Comparison of ENCODE assay signal across 31 cellular contexts in genomic region chr20:50251383-50251748, GRCh38.
"Had no signal": no experiment of that assay in that cellular context is flagged by ENCODE, and none has a peak within 500 bp of the region (broad histone marks: within the 10 kb centered on the region; RNA-seq: fewer than 3 reads in every experiment).

No MANE protein-coding gene starts in this region.

- H3K27ac ChIP-seq: esophagus squamous epithelium, gastrocnemius medialis, left ventricle myocardium inferior, parathyroid adenoma, tibial nerve, WERI-Rb-1 had no signal

- H3K27ac Mint-ChIP-seq: activated CD4-positive, alpha-beta memory T cell treated with anti-CD3 and anti-CD28 coated beads for 36 hours; activated naive CD4-positive, alpha-beta T cell treated with anti-CD3 and anti-CD28 coated beads, Interleukin-2, amount 50 U/mL, for 24 hours; activated naive CD8-positive, alpha-beta T cell treated with anti-CD3 and anti-CD28 coated beads, Interleukin-2, amount 50 U/mL, for 24 hours; activated T-helper 17 cell treated with anti-CD3 and anti-CD28 coated beads, Interleukin-2, amount 50 U/mL, for 72 hours; nephron; T-helper 1 cell treated with Interleukin-12 subunit alpha and Interleukin-12 subunit beta and Interleukin-4 antibody, amounts not matched to agents 30 μg/mL and 1 μg/mL, for 36 hours had no signal

- H3K4me3 ChIP-seq: esophagus squamous epithelium, gastrocnemius medialis, left ventricle myocardium inferior, lung, mucosa of descending colon, tibial nerve had no signal

- H3K36me3 Mint-ChIP-seq: activated CD4-positive, alpha-beta memory T cell treated with anti-CD3 and anti-CD28 coated beads for 36 hours; activated naive CD4-positive, alpha-beta T cell treated with anti-CD3 and anti-CD28 coated beads, Interleukin-2, amount 50 U/mL, for 24 hours had no signal

- H3K4me3 Mint-ChIP-seq: activated CD4-positive, alpha-beta memory T cell treated with anti-CD3 and anti-CD28 coated beads for 36 hours; activated naive CD4-positive, alpha-beta T cell treated with anti-CD3 and anti-CD28 coated beads, Interleukin-2, amount 50 U/mL, for 24 hours; activated naive CD8-positive, alpha-beta T cell treated with anti-CD3 and anti-CD28 coated beads, Interleukin-2, amount 50 U/mL, for 24 hours; activated T-cell treated with anti-CD3 and anti-CD28 coated beads, Interleukin-2, amount 50 U/mL, for 4 hours; activated T-helper 17 cell treated with anti-CD3 and anti-CD28 coated beads, Interleukin-2, amount 50 U/mL, for 72 hours; nephron; T-helper 1 cell treated with Interleukin-12 subunit alpha and Interleukin-12 subunit beta and Interleukin-4 antibody, amounts not matched to agents 30 μg/mL and 1 μg/mL, for 36 hours had no signal

- H3K27me3 ChIP-seq: esophagus squamous epithelium, gastrocnemius medialis, tibial nerve had no signal

- ATAC-seq: activated CD4-positive, CD25-positive, alpha-beta regulatory T cell treated with anti-CD3 and anti-CD28 coated beads, Interleukin-2, amount 50 U/mL, for 24 hours; activated naive CD8-positive, alpha-beta T cell treated with anti-CD3 and anti-CD28 coated beads, Interleukin-2, amount 50 U/mL, for 24 hours; activated T-cell treated with anti-CD3 and anti-CD28 coated beads, Interleukin-2, amount 50 U/mL, for 4 hours; activated T-helper 17 cell treated with anti-CD3 and anti-CD28 coated beads, Interleukin-2, amount 50 U/mL, for 72 hours; gastrocnemius medialis; mucosa of descending colon; right cardiac atrium had no signal

- FAIRE-seq: colon, endometrium, islet of Langerhans, TTC549, urothelium cell line had no signal

- H3K4me1 ChIP-seq: gastrocnemius medialis, left ventricle myocardium inferior, parathyroid adenoma had no signal

- H3K4me1 Mint-ChIP-seq: activated naive CD4-positive, alpha-beta T cell treated with anti-CD3 and anti-CD28 coated beads, Interleukin-2, amount 50 U/mL, for 24 hours; activated naive CD8-positive, alpha-beta T cell treated with anti-CD3 and anti-CD28 coated beads, Interleukin-2, amount 50 U/mL, for 24 hours; activated T-helper 17 cell treated with anti-CD3 and anti-CD28 coated beads, Interleukin-2, amount 50 U/mL, for 72 hours; nephron had no signal

- H3K9ac ChIP-seq: parathyroid adenoma had no signal

- H3K79me2 ChIP-seq: parathyroid adenoma had no signal

- H3K36me3 ChIP-seq: esophagus squamous epithelium, gastrocnemius medialis, left ventricle myocardium inferior, tibial nerve, WERI-Rb-1 had no signal

- DNase-seq: activated CD4-positive, alpha-beta memory T cell treated with anti-CD3 and anti-CD28 coated beads for 36 hours; activated CD4-positive, alpha-beta T cell treated with anti-CD3 and anti-CD28 coated beads for 48 hours; activated CD8-positive, alpha-beta memory T cell treated with anti-CD3 and anti-CD28 coated beads, Interleukin-2, amount 50 U/mL, for 48 hours; activated naive CD8-positive, alpha-beta T cell treated with anti-CD3 and anti-CD28 coated beads, Interleukin-2, amount 50 U/mL, for 24 hours; activated T-cell treated with anti-CD3 and anti-CD28 coated beads, Interleukin-2, amount 50 U/mL, for 4 hours; dermis blood vessel endothelial cell; effector CD4-positive, alpha-beta T cell; esophagus squamous epithelium; gastrocnemius medialis; glutamatergic neuron; left ventricle myocardium inferior; mucosa of descending colon; right cardiac atrium; stimulated activated CD4-positive, alpha-beta T cell treated with anti-CD3 and anti-CD28 coated beads, Interleukin-2, amount 100 ng/mL, for 48 hours; stimulated activated naive CD4-positive, alpha-beta T cell treated with Interleukin-2 at 50 U/mL for 16 hours; SW 1271; T-helper 9 cell; WERI-Rb-1 had no signal

- H3K9me3 Mint-ChIP-seq: activated CD4-positive, alpha-beta memory T cell treated with anti-CD3 and anti-CD28 coated beads for 36 hours; activated naive CD4-positive, alpha-beta T cell treated with anti-CD3 and anti-CD28 coated beads, Interleukin-2, amount 50 U/mL, for 24 hours; activated naive CD8-positive, alpha-beta T cell treated with anti-CD3 and anti-CD28 coated beads, Interleukin-2, amount 50 U/mL, for 24 hours; activated T-cell treated with anti-CD3 and anti-CD28 coated beads, Interleukin-2, amount 50 U/mL, for 4 hours; activated T-helper 17 cell treated with anti-CD3 and anti-CD28 coated beads, Interleukin-2, amount 50 U/mL, for 72 hours; nephron; T-helper 1 cell treated with Interleukin-12 subunit alpha and Interleukin-12 subunit beta and Interleukin-4 antibody, amounts not matched to agents 30 μg/mL and 1 μg/mL, for 36 hours had no signal

- H3K9me3 ChIP-seq: esophagus squamous epithelium, gastrocnemius medialis, left ventricle myocardium inferior, mucosa of descending colon, tibial nerve had no signal

- H2AFZ ChIP-seq: parathyroid adenoma had no signal
